ENCODE assay signal across 17 cellular contexts in the genomic region with DNA sequence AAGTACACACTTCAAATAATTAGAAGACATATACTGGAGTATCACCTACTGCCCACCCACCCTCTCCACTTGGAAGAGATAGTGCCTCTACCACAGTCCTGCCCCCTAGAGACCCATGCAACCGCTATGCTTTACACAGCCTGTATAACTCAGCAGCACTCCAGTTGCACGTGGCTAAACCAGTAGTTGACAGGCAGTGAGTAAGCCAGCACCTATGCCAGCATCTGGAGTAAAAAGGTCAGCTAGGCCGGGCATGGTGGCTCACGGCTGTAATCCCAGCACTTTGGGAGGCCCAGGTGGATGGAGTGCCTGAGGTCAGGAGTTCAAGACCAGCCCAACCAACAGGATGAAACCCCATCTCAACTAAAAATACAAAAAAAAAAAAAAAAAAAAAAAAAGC.
DNase-seq lines count a peak whose midpoint lies in the region; ATAC-seq and TF ChIP-seq lines count a peak whose summit lies in the region.
"Had no signal": no experiment of that assay in that cellular context is flagged by ENCODE, and none has a peak within 500 bp of the region (broad histone marks: within the 10 kb centered on the region; RNA-seq: fewer than 3 reads in every experiment).

No MANE protein-coding gene starts in this region.

- in situ Hi-C loops in IMR-90 (cut with MboI; ENCODE audit: low sequenced_read_pairs) = no loop called here

- no peak for TF ChIP-seq CTCF in IMR-90 (conservative IDR thresholded peaks at IDR 0.05; ENCODE audit: low read depth, low read length)
- TF ChIP-seq CTCF in dorsolateral prefrontal cortex (IDR thresholded peaks at IDR 0.05 in 54 of 56, conservative IDR thresholded peaks at IDR 0.05 in 2 of 56; ENCODE audit: low read depth in 1 of 56, partially characterized antibody in 56 of 56) = no peak

- H3K4me1 ChIP-seq in IMR-90 (ENCODE audit: control insufficient read depth, insufficient read depth, low read length) (peaks cover 4% of the 10 kb centered on the region; the same call in 1 of the 2 replicates), neuronal stem cell (ENCODE audit: control insufficient read depth in 2 of 2, insufficient read depth in 1 of 2, low read depth in 1 of 2, low read length in 2 of 2) (peaks cover 5 to 8% of the 10 kb centered on the region in 2 donors)

- no peak overlapping the region for H3K4ac ChIP-seq in IMR-90 (ENCODE audit: low read depth, low read length)
- H3K4ac ChIP-seq in neuronal stem cell (ENCODE audit: low read length) = peak overlapping the region; percentile 90

- intact Hi-C loops in IMR-90 (cut with micrococcal nuclease) = no loop called here
- intact Hi-C loops in dorsolateral prefrontal cortex (cut with DNase I) = no loop called here

- ATAC-seq in IMR-90 (ENCODE audit: low read depth) (no peak), GM19351 (IDR thresholded peaks at IDR 0.05; ENCODE audit: unreplicated experiment) (no peak)

- H3K56ac ChIP-seq in IMR-90 (ENCODE audit: extremely low read depth, insufficient read depth, low read length) = no peak overlapping the region

- H3K9ac ChIP-seq in IMR-90 (ENCODE audit: low read depth, low read length) (no peak overlapping the region), neuronal stem cell (ENCODE audit: low read depth, low read length, poor library complexity) (no peak overlapping the region)

- H3K9me3 ChIP-seq in IMR-90 (ENCODE audit: control insufficient read depth, insufficient read depth, low read length) (no peaks in the 10 kb centered on the region), neuronal stem cell (replicated peaks in 1 of 2; ENCODE audit: control insufficient read depth in 2 of 2, insufficient read depth in 1 of 2, low read depth in 1 of 2, low read length in 2 of 2) (no peaks in the 10 kb centered on the region)

- dilution Hi-C loops in IMR-90 (cut with HindIII; ENCODE audit: low sequenced_read_pairs, unreplicated experiment) = no loop called here

- TF ChIP-seq POLR2A in IMR-90 (IDR thresholded peaks at IDR 0.05; ENCODE audit: low read depth, low read length) = no peak

- POLR2A ChIA-PET in IMR-90 (lab: Charles Lee; ENCODE audit: unreplicated experiment) = no interaction called here

- no peak for TF ChIP-seq RAD21 in IMR-90 (IDR thresholded peaks at IDR 0.05; ENCODE audit: low read length)

- H3K14ac ChIP-seq in IMR-90 (replicated peaks; ENCODE audit: low read depth, low read length) = no peak overlapping the region
- H3K14ac ChIP-seq in neuronal stem cell (ENCODE audit: low read length) = no peak overlapping the region

- no peaks in the 10 kb centered on the region for H4K20me1 ChIP-seq in IMR-90 (ENCODE audit: insufficient read depth, low read length)

- H2BK12ac ChIP-seq in neuronal stem cell (ENCODE audit: low read length) = no peak overlapping the region

- H2AK9ac ChIP-seq in IMR-90 (replicated peaks; ENCODE audit: low read depth, low read length, poor library complexity) = no peak overlapping the region

- H4K91ac ChIP-seq in IMR-90 (ENCODE audit: insufficient read depth, low read depth, low read length) (no peak overlapping the region), neuronal stem cell (ENCODE audit: low read depth, low read length, poor library complexity) (no peak overlapping the region)

- no peak overlapping the region for H3K18ac ChIP-seq in IMR-90 (ENCODE audit: low read depth, low read length)
- H3K18ac ChIP-seq in neuronal stem cell (ENCODE audit: low read length) = no peak overlapping the region

- WGBS in IMR-90 (ENCODE audit: extremely low coverage in 2 of 2, insufficient read length in 1 of 2), 2 experiments = 93% methylated on average over 2 of the region's 4 CpGs; no CpG with 5 or more reads in 1 of the 2 experiments
- WGBS in neuronal stem cell (ENCODE audit: extremely low coverage in 2 of 2, insufficient read length in 2 of 2, insufficient replicate concordance in 1 of 2), 2 donors = no CpG with 5 or more reads among the region's 4 CpGs

- H3K4me2 ChIP-seq in IMR-90 (ENCODE audit: low read depth, low read length) = no peak overlapping the region
- H3K4me2 ChIP-seq in neuronal stem cell (ENCODE audit: insufficient read depth, low read length, poor library complexity, severe bottlenecking) = no peak overlapping the region

- H3K27me3 ChIP-seq in IMR-90 (ENCODE audit: control insufficient read depth, insufficient read depth, low read length) = no peaks in the 10 kb centered on the region
- H3K27me3 ChIP-seq in neuronal stem cell (ENCODE audit: control insufficient read depth in 3 of 3, insufficient read depth in 3 of 3, low read depth in 1 of 3, low read length in 3 of 3) = no peaks in the 10 kb centered on the region
- H3K27me3 ChIP-seq in dorsolateral prefrontal cortex = no peaks in the 10 kb centered on the region

- no peaks in the 10 kb centered on the region for H3K79me1 ChIP-seq in IMR-90 (ENCODE audit: low read depth in 1 of 2, low read length in 2 of 2)
- H3K79me1 ChIP-seq in neuronal stem cell (ENCODE audit: low read depth, low read length) = no peaks in the 10 kb centered on the region

- H4K5ac ChIP-seq in IMR-90 (ENCODE audit: low read depth, low read length) = peak overlapping the region; percentile 38; the same call in 1 of the 2 replicates

- H3K9me1 ChIP-seq in IMR-90 (ENCODE audit: insufficient read depth, low read length) = no peaks in the 10 kb centered on the region

- no peak overlapping the region for H3K27ac ChIP-seq in IMR-90 (ENCODE audit: insufficient read depth, low read length)
- peak overlapping the region; percentile 55 for H3K27ac ChIP-seq in caudate nucleus (ENCODE audit: low read depth, low read length)
- no peak overlapping the region for H3K27ac ChIP-seq in neuronal stem cell (replicated peaks; ENCODE audit: low read length)
- peak overlapping the region in 7 of 59 donors; percentile 10 to 65 (median 43) for H3K27ac ChIP-seq in dorsolateral prefrontal cortex

- H3K4me3 ChIP-seq in IMR-90 (ENCODE audit: insufficient read depth, low read depth, low read length) (no peak overlapping the region), neuronal stem cell (ENCODE audit: low read length in 2 of 2) (no peak overlapping the region), dorsolateral prefrontal cortex (no peak overlapping the region)

- no peaks in the 10 kb centered on the region for H3K36me3 ChIP-seq in IMR-90 (ENCODE audit: control insufficient read depth, insufficient read depth, low read length)
- no peaks in the 10 kb centered on the region for H3K36me3 ChIP-seq in neuronal stem cell (replicated peaks in 1 of 2; ENCODE audit: control insufficient read depth in 2 of 2, insufficient read depth in 2 of 2, low read length in 2 of 2)

- H2AK5ac ChIP-seq in IMR-90 (ENCODE audit: low read depth, low read length) = no peak overlapping the region
- no peak overlapping the region for H2AK5ac ChIP-seq in neuronal stem cell (ENCODE audit: low read depth, low read length)

- DNase-seq in Daoy (ENCODE audit: low read depth) = peak; percentile 5
- no peak for DNase-seq in IMR-90
- no peak for DNase-seq in caudate nucleus (lab: John Stamatoyannopoulos, UW)
- DNase-seq in neuronal stem cell (ENCODE audit: low spot score) = no peak
- DNase-seq in 8988T = no peak
- DNase-seq in dorsolateral prefrontal cortex = no peak
- DNase-seq: C1 segment of cervical spinal cord; CD4-positive, CD25-positive, alpha-beta regulatory T cell; CD8-positive, alpha-beta memory T cell; COR-L47; DMS 273 treated with DMSO at 0.1 percent for 48 hours; DMS53; GDM1; GOT3; H9; KBM-7 had no signal

- no TSS peak for BruUV-seq in IMR-90 (replicated peaks; lab: Mats Ljungman, UMichigan)

- H4K8ac ChIP-seq in IMR-90 (ENCODE audit: low read depth in 2 of 2, low read length in 2 of 2) (no peak overlapping the region), neuronal stem cell (ENCODE audit: low read depth, low read length) (peak overlapping the region; percentile 89)

- no peak overlapping the region for H2BK20ac ChIP-seq in IMR-90 (ENCODE audit: low read depth, low read length)

- H2BK15ac ChIP-seq in IMR-90 (ENCODE audit: low read depth, low read length) = no peak overlapping the region
- H2BK15ac ChIP-seq in neuronal stem cell (ENCODE audit: low read length) = no peak overlapping the region

- H2BK5ac ChIP-seq in IMR-90 (ENCODE audit: low read depth, low read length, poor library complexity, severe bottlenecking) = no peak overlapping the region
- no peak overlapping the region for H2BK5ac ChIP-seq in neuronal stem cell (ENCODE audit: low read length)

- H3K23ac ChIP-seq in IMR-90 (ENCODE audit: low read depth, low read length) (no peak overlapping the region), neuronal stem cell (ENCODE audit: low read depth, low read length, poor library complexity) (no peak overlapping the region)

- H2BK120ac ChIP-seq in IMR-90 (ENCODE audit: low read depth, low read length) (no peak overlapping the region), neuronal stem cell (ENCODE audit: low read depth, low read length) (no peak overlapping the region)

- no peak overlapping the region for H2AFZ ChIP-seq in IMR-90 (replicated peaks; ENCODE audit: low read length, poor library complexity)
- H2AFZ ChIP-seq in neuronal stem cell (ENCODE audit: low read length) = no peak overlapping the region

- CTCF ChIA-PET in IMR-90 (lab: Yijun Ruan, JAX) = no interaction called here

TF ChIP-seq in IMR-90, 13 proteins besides CTCF, POLR2A, EP300 and RAD21:
- no peak for TF ChIP-seq CHD1 (IDR thresholded peaks at IDR 0.05; ENCODE audit: low read depth, low read length)
- TF ChIP-seq MAFK (IDR thresholded peaks at IDR 0.05; ENCODE audit: low read depth, low read length) = no peak
- TF ChIP-seq MAZ (IDR thresholded peaks at IDR 0.05; ENCODE audit: borderline replicate concordance, low read depth, low read length) = no peak
